In the genomic region with DNA sequence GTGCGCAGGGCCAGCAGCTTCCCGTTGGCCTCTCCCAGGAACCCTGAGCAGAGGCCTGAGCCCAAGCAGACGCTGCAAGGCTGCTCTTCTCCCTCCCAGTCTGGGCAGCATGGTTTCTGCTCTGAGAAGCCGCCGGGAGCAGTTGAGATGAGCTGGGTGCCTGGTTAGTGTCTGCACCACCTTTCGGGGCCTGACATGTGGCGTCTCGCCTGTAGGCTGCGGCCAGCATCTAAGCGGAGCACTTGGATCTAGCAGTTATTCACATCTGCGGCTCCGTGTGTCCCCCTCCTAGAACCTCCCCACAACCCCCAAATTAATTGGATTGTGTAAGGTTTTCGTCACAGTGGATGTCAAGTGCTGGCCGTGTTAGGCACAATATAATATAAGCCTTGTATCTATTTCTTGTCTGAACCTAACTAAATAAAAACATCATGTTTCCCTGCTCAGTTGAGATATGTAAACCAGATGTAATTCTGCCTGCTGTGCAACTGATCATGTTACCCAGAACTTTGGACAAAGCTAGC, we compare ENCODE assay signal across 11 cellular contexts. TPM values are rescaled to one million over a fixed set of nuclear protein-coding genes. Genes with fewer than 3 reads are reported as not detected.
DNase-seq lines count a peak whose midpoint lies in the region; ATAC-seq and TF ChIP-seq lines count a peak whose summit lies in the region.
"Had no signal": no experiment of that assay in that cellular context is flagged by ENCODE, and none has a peak within 500 bp of the region (broad histone marks: within the 10 kb centered on the region; RNA-seq: fewer than 3 reads in every experiment).

No MANE protein-coding gene starts in this region.

- no peaks in the 10 kb centered on the region for H3K36me3 ChIP-seq in gastroesophageal sphincter

- H3K27ac ChIP-seq in gastroesophageal sphincter, result peak overlapping the region; percentile 81 to 95 (median 94)
- H3K27ac ChIP-seq: C4-2B had no signal

- H3K4me1 Mint-ChIP-seq in CD14-positive monocyte (peaks cover 56% of the 10 kb centered on the region), T-helper 17 cell (peaks cover 68% of the 10 kb centered on the region), nephron (peaks cover 44% of the 10 kb centered on the region)

- peaks cover 44 to 72% of the 10 kb centered on the region in 2 donors for H3K36me3 Mint-ChIP-seq in CD14-positive monocyte
- peaks cover 8% of the 10 kb centered on the region for H3K36me3 Mint-ChIP-seq in T-helper 17 cell (ENCODE audit: low read depth)
- H3K36me3 Mint-ChIP-seq in nephron (ENCODE audit: low read depth), result peaks cover 10% of the 10 kb centered on the region

- TF ChIP-seq EP300 in gastroesophageal sphincter (IDR thresholded peaks at IDR 0.05), result peak; percentile 6

- H3K27me3 Mint-ChIP-seq in CD14-positive monocyte (ENCODE audit: low read depth in 3 of 3) (peaks cover 0 to 6% (median 2%) of the 10 kb centered on the region in 3 donors), T-helper 17 cell (no peaks in the 10 kb centered on the region), nephron (ENCODE audit: low read depth) (no peaks in the 10 kb centered on the region)

- H3K9me3 Mint-ChIP-seq in CD14-positive monocyte (no peaks in the 10 kb centered on the region), nephron (no peaks in the 10 kb centered on the region)
- H3K9me3 Mint-ChIP-seq: T-helper 2 cell treated with Interferon-gamma antibody and Interleukin-4, amounts not matched to agents 5 μg/mL and 100 μg/mL, for 36 hours had no signal

- ATAC-seq in T-helper 17 cell (no peak), gastroesophageal sphincter (peak; percentile 56), HG03457 (IDR thresholded peaks at IDR 0.05; ENCODE audit: unreplicated experiment) (no peak), HG02623 (IDR thresholded peaks at IDR 0.05; ENCODE audit: unreplicated experiment) (no peak)

- H3K27me3 ChIP-seq in gastroesophageal sphincter, result no peaks in the 10 kb centered on the region

- intact Hi-C loops in CD14-positive monocyte (cut with micrococcal nuclease), result no loop called here
- intact Hi-C loops in posterior vena cava (cut with DNase I), result loop anchor here (5.0 to 10.0 kb wide), 2 partner anchors 155 to 158 kb away; no protein-coding TSS in a partner anchor

- H3K4me1 ChIP-seq in gastroesophageal sphincter, result peaks cover 46 to 85% (median 71%) of the 10 kb centered on the region in 3 donors

- DNase-seq in CD14-positive monocyte (ENCODE audit: low spot score) (no peak), T-helper 17 cell (no peak), posterior vena cava (ENCODE audit: low spot score) (no peak), NK-92 (lab: John Stamatoyannopoulos, UW; ENCODE audit: unreplicated experiment) (no peak)
- DNase-seq: NCI-H446 treated with DMSO at 0.1 percent for 48 hours had no signal

- H3K4me3 ChIP-seq in gastroesophageal sphincter, result no peak overlapping the region

- no peak for TF ChIP-seq POLR2A in gastroesophageal sphincter (IDR thresholded peaks at IDR 0.05)

- WGBS in gastroesophageal sphincter (ENCODE audit: low coverage in 1 of 2), 2 donors, result 18% methylated on average over 9 of the region's 14 CpGs; no CpG with 5 or more reads in 1 of the 2 donors

- H3K9me3 ChIP-seq in T-helper 17 cell (ENCODE audit: control insufficient read depth, low read length, poor library complexity, severe bottlenecking), result no peaks in the 10 kb centered on the region
- no peaks in the 10 kb centered on the region for H3K9me3 ChIP-seq in gastroesophageal sphincter

- TF ChIP-seq CTCF in CD14-positive monocyte (IDR thresholded peaks at IDR 0.05), result no peak
- TF ChIP-seq CTCF in gastroesophageal sphincter (IDR thresholded peaks at IDR 0.05), result peak in 1 of 4 experiments; percentile 50
- no peak for TF ChIP-seq CTCF in nephron (IDR thresholded peaks at IDR 0.05; ENCODE audit: unreplicated experiment in 3 of 3)

- H3K27ac Mint-ChIP-seq in CD14-positive monocyte (peak overlapping the region in 4 of 7 donors; percentile 54 to 84 (median 72)), T-helper 17 cell (no peak overlapping the region), nephron (peak overlapping the region; percentile 20 to 58 (median 24))
- H3K27ac Mint-ChIP-seq: T-helper 2 cell treated with Interferon-gamma antibody and Interleukin-4, amounts not matched to agents 5 μg/mL and 100 μg/mL, for 36 hours had no signal

- H3K4me3 Mint-ChIP-seq in CD14-positive monocyte (no peak overlapping the region), T-helper 17 cell (peak overlapping the region; percentile 47), nephron (peak overlapping the region in 1 of 3 experiments; percentile 31)
- H3K4me3 Mint-ChIP-seq: T-helper 2 cell treated with Interferon-gamma antibody and Interleukin-4, amounts not matched to agents 5 μg/mL and 100 μg/mL, for 36 hours had no signal

RNA-seq across cellular contexts. Expression of a gene that starts 45.6 kb away (rescaled TPM):
- 10 to 100 TPM; 12.1 to 14.6 TPM for polyA plus RNA-seq in CD14-positive monocyte
- total RNA-seq in T-helper 17 cell (10 to 100 TPM; 68.8 to 71.2 TPM), gastroesophageal sphincter (10 to 100 TPM; 10.1 to 25.3 (median 23.4) TPM), posterior vena cava (10 to 100 TPM; 60.6 to 77.3 TPM)

Comparison
In these comparisons a context has a peak if more than half of its experiments do, and no peak if none do; other contexts are left out.
1. intact Hi-C loops: an anchor here in posterior vena cava (5.0 to 10.0 kb wide); none called in CD14-positive monocyte.